ENCODE assay signal across 16 cellular contexts in genomic region chr12:107436376-107436775, GRCh38.
DNase-seq lines count a peak whose midpoint lies in the region; FAIRE-seq and TF ChIP-seq lines count a peak whose summit lies in the region.
"Had no signal": no experiment of that assay in that cellular context is flagged by ENCODE, and none has a peak within 500 bp of the region (broad histone marks: within the 10 kb centered on the region; RNA-seq: fewer than 3 reads in every experiment).

No MANE protein-coding gene starts in this region.

- peaks cover 3% of the 10 kb centered on the region for H3K9me1 ChIP-seq in keratinocyte (ENCODE audit: control insufficient read depth, extremely low read depth, insufficient read depth, low read length)

- no peaks in the 10 kb centered on the region for H4K20me1 ChIP-seq in keratinocyte (ENCODE audit: control insufficient read depth, extremely low read depth, insufficient read depth, low read length)
- H4K20me1 ChIP-seq: BLaER1 had no signal

- H3K4me2 ChIP-seq in keratinocyte (ENCODE audit: control insufficient read depth, extremely low read depth, insufficient read depth, low read depth, low read length), result peak overlapping the region; percentile 49
- H3K4me2 ChIP-seq: BLaER1 had no signal

- dilution Hi-C loops in keratinocyte (cut with MboI; ENCODE audit: extremely low pct_ligation_motif_present, low sequenced_read_pairs), result no loop called here

- FAIRE-seq in keratinocyte (lab: Jason Lieb, UNC), result peak; percentile 99

- peak overlapping the region; percentile 25 for H3K9ac ChIP-seq in keratinocyte (ENCODE audit: control insufficient read depth, extremely low read depth, insufficient read depth, low read length)
- H3K9ac ChIP-seq: BLaER1 had no signal

- peak overlapping the region; percentile 65 for H3K27ac ChIP-seq in keratinocyte (ENCODE audit: control insufficient read depth, insufficient read depth, low read length)
- H3K27ac ChIP-seq: BLaER1, SJSA1 had no signal

- H2AFZ ChIP-seq in keratinocyte (ENCODE audit: control insufficient read depth, low read length), result no peak overlapping the region

- H3K79me2 ChIP-seq in keratinocyte (ENCODE audit: control insufficient read depth, insufficient read depth, low read length), result no peaks in the 10 kb centered on the region

- peaks cover 24% of the 10 kb centered on the region for H3K4me1 ChIP-seq in keratinocyte (ENCODE audit: control insufficient read depth, extremely low read depth, insufficient read depth, low read length)
- H3K4me1 ChIP-seq: SJSA1 had no signal

- no peaks in the 10 kb centered on the region for H3K27me3 ChIP-seq in keratinocyte (ENCODE audit: control insufficient read depth, extremely low read depth, insufficient read depth, low read length)
- H3K27me3 ChIP-seq: BLaER1, SJSA1 had no signal

- H3K9me3 ChIP-seq in keratinocyte (ENCODE audit: control insufficient read depth, low read depth, low read length), result no peaks in the 10 kb centered on the region
- H3K9me3 ChIP-seq: BLaER1, SJSA1 had no signal

- H3K36me3 ChIP-seq in keratinocyte (ENCODE audit: control insufficient read depth in 2 of 2, extremely low read depth in 1 of 2, insufficient read depth in 2 of 2, low read length in 2 of 2), result no peaks in the 10 kb centered on the region
- H3K36me3 ChIP-seq: BLaER1, SJSA1 had no signal

- TF ChIP-seq CTCF in AG10803 (conservative IDR thresholded peaks at IDR 0.05; ENCODE audit: low read length), result no peak
- TF ChIP-seq CTCF in keratinocyte (optimal IDR thresholded peaks at IDR 0.05 in 1 of 3, IDR thresholded peaks at IDR 0.05 in 1 of 3, conservative IDR thresholded peaks at IDR 0.05 in 1 of 3; ENCODE audit: extremely low read depth in 1 of 3, insufficient read depth in 2 of 3, low read length in 3 of 3), result no peak

- H3K4me3 ChIP-seq in AG10803 (ENCODE audit: low read length) (no peak overlapping the region), keratinocyte (ENCODE audit: control insufficient read depth in 2 of 3, extremely low read depth in 1 of 3, insufficient read depth in 2 of 3, low read depth in 1 of 3, low read length in 3 of 3) (no peak overlapping the region)
- H3K4me3 ChIP-seq: BLaER1, lung, SJSA1 had no signal

- DNase-seq in AG10803 (ENCODE audit: low read depth), result peak; percentile 88
- DNase-seq in LHCN-M2 (ENCODE audit: low read depth), result peak; percentile 53
- DNase-seq in dermis blood vessel endothelial cell, result peak; percentile 5
- peak; percentile 81 for DNase-seq in keratinocyte (ENCODE audit: low read depth, low spot score)
- no peak for DNase-seq in stimulated activated CD4-positive, alpha-beta T cell treated with anti-CD3 and anti-CD28 coated beads, Interleukin-1b, Interleukin-23, amount 100 ng/mL, for 48 hours
- DNase-seq in HT-29 (ENCODE audit: low spot score), result no peak
- no peak for DNase-seq in foreskin melanocyte
- DNase-seq in NCI-H1048 (lab: John Stamatoyannopoulos, UW), result no peak
- DNase-seq: activated CD4-positive, CD25-positive, alpha-beta regulatory T cell; GDM1; NCI-H1092 treated with DMSO at 0.1 percent for 48 hours; NCI-H524 treated with DMSO at 0.1 percent for 48 hours; stimulated activated naive CD4-positive, alpha-beta T cell had no signal

Comparison
In these comparisons a context has a peak if more than half of its experiments do, and no peak if none do; other contexts are left out.
1. DNase-seq: peak in AG10803 (single experiment), LHCN-M2 (single experiment), dermis blood vessel endothelial cell (single experiment) and keratinocyte (single experiment); none in stimulated activated CD4-positive, alpha-beta T cell treated with anti-CD3 and anti-CD28 coated beads, Interleukin-1b, Interleukin-23, amount 100 ng/mL, for 48 hours (single experiment), HT-29 (single experiment), foreskin melanocyte (single experiment) and NCI-H1048 (single experiment).